16 cellular contexts compared by ENCODE assay signal in genomic region chr4:88002786-88003185, GRCh38. TPM values are rescaled to one million over a fixed set of nuclear protein-coding genes. Genes with fewer than 3 reads are reported as not detected.
DNase-seq lines count a peak whose midpoint lies in the region; ATAC-seq and TF ChIP-seq lines count a peak whose summit lies in the region.
"Had no signal": no experiment of that assay in that cellular context is flagged by ENCODE, and none has a peak within 500 bp of the region (broad histone marks: within the 10 kb centered on the region; RNA-seq: fewer than 3 reads in every experiment).

No MANE protein-coding gene starts in this region.

- TF ChIP-seq CTCF in 22Rv1 (IDR thresholded peaks at IDR 0.05) (no peak), ascending aorta (IDR thresholded peaks at IDR 0.05) (no peak), GM20000 (IDR thresholded peaks at IDR 0.05; ENCODE audit: extremely low read depth, missing control alignments) (no peak), lower lobe of right lung (IDR thresholded peaks at IDR 0.05) (no peak)

- peak overlapping the region; percentile 45 for H3K27ac ChIP-seq in 22Rv1
- peak overlapping the region; percentile 78 to 94 for H3K27ac ChIP-seq in ascending aorta
- H3K27ac ChIP-seq in lower lobe of right lung = no peak overlapping the region
- H3K27ac ChIP-seq: foreskin keratinocyte, left lung had no signal

- H3K27me3 ChIP-seq in ascending aorta = no peaks in the 10 kb centered on the region
- no peaks in the 10 kb centered on the region for H3K27me3 ChIP-seq in lower lobe of right lung (ENCODE audit: low read depth)
- H3K27me3 ChIP-seq: foreskin keratinocyte, left lung had no signal

- H3K4me1 ChIP-seq in ascending aorta (peaks cover 0 to 31% of the 10 kb centered on the region in 2 donors), lower lobe of right lung (peaks cover 13% of the 10 kb centered on the region)
- H3K4me1 ChIP-seq: foreskin keratinocyte had no signal

- H3K4me3 ChIP-seq in ascending aorta = peak overlapping the region; percentile 16 to 34
- H3K4me3 ChIP-seq in lower lobe of right lung = no peak overlapping the region
- H3K4me3 ChIP-seq: left lung had no signal

- no peaks in the 10 kb centered on the region for H3K36me3 ChIP-seq in ascending aorta
- no peaks in the 10 kb centered on the region for H3K36me3 ChIP-seq in lower lobe of right lung
- H3K36me3 ChIP-seq: left lung had no signal

- in situ Hi-C loops in ACHN (cut with HindIII; ENCODE audit: low pct_ligation_motif_present, low pct_unique_long_range_greater_than_20kb, low sequenced_read_pairs) = no loop called here

- H3K9me3 ChIP-seq in ascending aorta (no peaks in the 10 kb centered on the region), lower lobe of right lung (no peaks in the 10 kb centered on the region)
- H3K9me3 ChIP-seq: left lung had no signal

- intact Hi-C loops in ascending aorta (cut with DNase I) = no loop called here
- intact Hi-C loops in lower lobe of right lung (cut with DNase I) = no loop called here

- ATAC-seq in lower lobe of right lung = no peak
- ATAC-seq: activated T-cell treated with anti-CD3 and anti-CD28 coated beads, Interleukin-2, amount 50 U/mL, for 4 hours; effector memory CD8-positive, alpha-beta T cell; foreskin keratinocyte; left lung had no signal

- DNase-seq in EL = peak; percentile 60
- no peak for DNase-seq in ascending aorta (ENCODE audit: low spot score in 2 of 2)
- peak; percentile 34 for DNase-seq in myocyte (ENCODE audit: low read depth)
- DNase-seq in GM20000 (ENCODE audit: low spot score) = no peak
- no peak for DNase-seq in ACHN
- DNase-seq in NOMO-1 treated with dmso at 0.1 percent for 144 hours (lab: John Stamatoyannopoulos, UW; ENCODE audit: unreplicated experiment) = no peak
- no peak for DNase-seq in lower lobe of right lung
- DNase-seq: activated CD4-positive, alpha-beta memory T cell treated with anti-CD3 and anti-CD28 coated beads, Interleukin-2, amount 10 ng/mL, durations not matched to agents 7 days and 5 days; activated T-cell treated with anti-CD3 and anti-CD28 coated beads, Interleukin-2, amount 50 U/mL, for 4 hours; effector memory CD8-positive, alpha-beta T cell; left lung; NCI-H187 treated with DMSO at 0.1 percent for 48 hours; NCI-H69; RPMI8226 had no signal

RNA-seq across cellular contexts. Expression of gene PKD2, which starts 4.6 kb away (rescaled TPM):
- total RNA-seq in ascending aorta (119 TPM), myocyte (38.9 and 41.7 TPM in 2 replicates), lower lobe of right lung (21.4 TPM)
- 49.7 TPM for polyA plus RNA-seq in myocyte (2012)

RNA-seq across cellular contexts. Expression of gene SPP1, which starts 27.3 kb away (rescaled TPM):
- 0.75 TPM for total RNA-seq in ascending aorta
- not detected in 2 replicates for total RNA-seq in myocyte
- polyA plus RNA-seq in myocyte (2012) = 0.49 TPM
- total RNA-seq in lower lobe of right lung = 8.0 TPM

Comparison
In these comparisons a context has a peak if more than half of its experiments do, and no peak if none do; other contexts are left out.
1. DNase-seq: peak in EL (single experiment) and myocyte (single experiment); none in ascending aorta (0 of 2), GM20000 (single experiment), ACHN (single experiment), NOMO-1 treated with dmso at 0.1 percent for 144 hours (single experiment) and lower lobe of right lung (single experiment).